ENCODE assay signal across 8 cellular contexts in the genomic region with DNA sequence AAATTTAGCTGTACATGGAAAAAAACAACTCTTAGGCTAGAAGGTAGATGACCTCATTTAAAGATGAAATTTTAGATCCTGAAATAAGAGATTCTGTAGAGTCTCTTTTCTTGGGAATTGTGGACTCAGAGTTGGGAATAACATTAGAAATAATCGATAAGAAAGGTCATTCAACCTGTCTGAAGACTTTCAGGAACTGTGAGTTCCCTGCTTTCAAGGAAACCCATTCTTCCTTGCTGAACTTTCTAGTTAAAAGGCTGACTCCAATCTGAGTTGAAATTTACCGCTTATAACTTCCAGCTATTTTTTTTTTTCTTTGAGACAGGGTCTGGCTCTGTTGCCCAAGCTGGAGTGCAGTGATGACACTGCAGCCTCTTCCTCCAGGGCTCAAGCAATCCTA.
"Had no signal": no experiment of that assay in that cellular context is flagged by ENCODE, and none has a peak within 500 bp of the region (broad histone marks: within the 10 kb centered on the region; RNA-seq: fewer than 3 reads in every experiment).

No MANE protein-coding gene starts in this region.

- DNase-seq: GM23248, H7, HCEC 1CT, HFFc6, IMR-90, KG1 had no signal

- H2AFZ ChIP-seq: GM23248 had no signal

- H3K9ac ChIP-seq: GM23248 had no signal

- FAIRE-seq: K562 had no signal

- H3K4me3 ChIP-seq: GM23248, K562 had no signal

- ATAC-seq: K562 had no signal

- H3K27ac ChIP-seq: GM23248, HL-60 had no signal
